Comparison of ENCODE assay signal across 8 cellular contexts in genomic region chr10:101032637-101033201, GRCh38. TPM values are rescaled to one million over a fixed set of nuclear protein-coding genes. Genes with fewer than 3 reads are reported as not detected.
DNase-seq lines count a peak whose midpoint lies in the region; ATAC-seq and TF ChIP-seq lines count a peak whose summit lies in the region.

No MANE protein-coding gene starts in this region.

- H3K4me3 Mint-ChIP-seq in IgD-negative memory B cell, result peak overlapping the region; percentile 95 to 98 (median 96)
- peak overlapping the region; percentile 96 for H3K4me3 Mint-ChIP-seq in chondrocyte (ENCODE audit: unreplicated experiment)

- H3K4me3 ChIP-seq in WI38 (ENCODE audit: low read depth, low read length), result peak overlapping the region; percentile 95

- DNase-seq in EH (ENCODE audit: low read depth) (peak; percentile 94), chondrocyte (ENCODE audit: low spot score) (no peak), left lobe of liver (ENCODE audit: low spot score) (no peak), NCI-H1436 treated with DMSO at 0.1 percent for 48 hours (lab: John Stamatoyannopoulos, UW) (no peak)
- peak; percentile 57 to 65 for DNase-seq in stimulated activated CD4-positive, alpha-beta T cell treated with anti-CD3 and anti-CD28 coated beads, Interleukin-2, amount 100 ng/mL, for 24 hours

- ATAC-seq in left lobe of liver, result peak; percentile 6
- no peak for ATAC-seq in GM21526 (IDR thresholded peaks at IDR 0.05; ENCODE audit: low FRiP score, unreplicated experiment)

- H3K4me1 Mint-ChIP-seq in IgD-negative memory B cell (peaks cover 5 to 9% (median 8%) of the 10 kb centered on the region in 3 donors), chondrocyte (ENCODE audit: low read depth) (peaks cover 30% of the 10 kb centered on the region)

- peaks cover 5% of the 10 kb centered on the region for H3K36me3 Mint-ChIP-seq in IgD-negative memory B cell
- H3K36me3 Mint-ChIP-seq in chondrocyte (ENCODE audit: low read depth), result peaks cover 11% of the 10 kb centered on the region

- H3K27me3 Mint-ChIP-seq in IgD-negative memory B cell (peaks cover 13% of the 10 kb centered on the region), chondrocyte (ENCODE audit: low read depth) (no peaks in the 10 kb centered on the region)

- no peak for TF ChIP-seq CTCF in WI38 (IDR thresholded peaks at IDR 0.05; ENCODE audit: low read depth, low read length)
- TF ChIP-seq CTCF in chondrocyte (IDR thresholded peaks at IDR 0.05), result no peak

- no peaks in the 10 kb centered on the region for H3K9me3 Mint-ChIP-seq in IgD-negative memory B cell
- H3K9me3 Mint-ChIP-seq in chondrocyte (ENCODE audit: low read depth), result no peaks in the 10 kb centered on the region

- H3K27ac Mint-ChIP-seq in IgD-negative memory B cell (peak overlapping the region; percentile 69 to 96 (median 93)), chondrocyte (ENCODE audit: unreplicated experiment) (peak overlapping the region; percentile 98)

RNA-seq across cellular contexts. Expression of gene SFXN3, which starts 1.7 kb away (rescaled TPM):
- 7.4 TPM for polyA plus RNA-seq in IgD-negative memory B cell
- total RNA-seq in chondrocyte, result 92.4 to 101 TPM (median 96.9 TPM) in 3 replicates
- total RNA-seq in left lobe of liver, result 5.2 TPM

RNA-seq across cellular contexts. Expression of gene PDZD7, which starts 1.8 kb away (rescaled TPM):
- not detected for polyA plus RNA-seq in IgD-negative memory B cell
- total RNA-seq in chondrocyte, result 1.4 to 1.8 TPM (median 1.7 TPM) in 3 replicates
- total RNA-seq in left lobe of liver, result 0.13 TPM

RNA-seq across cellular contexts. Expression of gene KAZALD1, which starts 29.1 kb away (rescaled TPM):
- polyA plus RNA-seq in IgD-negative memory B cell, result not detected
- total RNA-seq in chondrocyte (18.9 to 43.4 TPM (median 19.8 TPM) in 3 replicates), left lobe of liver (0.78 TPM)

RNA-seq across cellular contexts. Expression of gene LZTS2, which starts 33.1 kb away (rescaled TPM):
- polyA plus RNA-seq in IgD-negative memory B cell, result 17.5 TPM
- total RNA-seq in chondrocyte (58.9 to 80.7 TPM (median 79.4 TPM) in 3 replicates), left lobe of liver (11.1 TPM)

RNA-seq across cellular contexts. Expression of gene TWNK, which starts 45.4 kb away (rescaled TPM):
- 13.6 TPM for polyA plus RNA-seq in IgD-negative memory B cell
- total RNA-seq in chondrocyte, result 4.8 to 6.6 TPM (median 5.4 TPM) in 3 replicates
- 3.2 TPM for total RNA-seq in left lobe of liver

Comparison
In these comparisons a context has a peak if more than half of its experiments do, and no peak if none do; other contexts are left out.
1. DNase-seq: peak in EH (single experiment) and stimulated activated CD4-positive, alpha-beta T cell treated with anti-CD3 and anti-CD28 coated beads, Interleukin-2, amount 100 ng/mL, for 24 hours (2 of 2); none in chondrocyte (single experiment), left lobe of liver (single experiment) and NCI-H1436 treated with DMSO at 0.1 percent for 48 hours (single experiment).
2. RNA of gene SFXN3, which starts 1.7 kb away (total RNA-seq): 92.4 to 101 TPM in chondrocyte; 5.2 TPM in left lobe of liver (single experiment); every median in the first group is over 10 times any median in the second.
3. RNA of gene KAZALD1, which starts 29.1 kb away (total RNA-seq): 18.9 to 43.4 TPM in chondrocyte; 0.78 TPM in left lobe of liver (single experiment); every median in the first group is over 10 times any median in the second.